Comparison of ENCODE assay signal across 9 cellular contexts in genomic region chr9:104743377-104743985, GRCh38. TPM values are rescaled to one million over a fixed set of nuclear protein-coding genes. Genes with fewer than 3 reads are reported as not detected.
DNase-seq lines count a peak whose midpoint lies in the region; ATAC-seq and TF ChIP-seq lines count a peak whose summit lies in the region.
"Had no signal": no experiment of that assay in that cellular context is flagged by ENCODE, and none has a peak within 500 bp of the region (broad histone marks: within the 10 kb centered on the region; RNA-seq: fewer than 3 reads in every experiment).

No MANE protein-coding gene starts in this region.

- H3K36me3 ChIP-seq in hepatocyte (replicated peaks; ENCODE audit: insufficient read depth, low read depth): no peaks in the 10 kb centered on the region

- H3K79me2 ChIP-seq in hepatocyte: peaks cover under 1% of the 10 kb centered on the region

- no peak overlapping the region for H2AFZ ChIP-seq in hepatocyte

- no peak overlapping the region for H3K27ac ChIP-seq in hepatocyte

- peaks cover 23% of the 10 kb centered on the region for H3K4me1 Mint-ChIP-seq in activated T-helper 1 cell treated with anti-CD3 and anti-CD28 coated beads, Interleukin-12 subunit alpha, Interleukin-12 subunit beta, Interleukin-2, Interleukin-4 antibody, amounts not matched to agents 30 ng/mL and 10 ng/mL and 1 ng/mL, durations not matched to agents 14 hours and 24 hours and 36 hours (ENCODE audit: low read depth)
- H3K4me1 Mint-ChIP-seq in stimulated activated memory B cell treated with anti-CD40 and anti-IgM and Interleukin-4, amounts not matched to agents 10 μg/mL and 1 μg/mL and 100 μg/mL, for 72 hours: peaks cover 31% of the 10 kb centered on the region

- DNase-seq in activated CD4-positive, alpha-beta T cell treated with anti-CD3 and anti-CD28 coated beads for 4 hours: peak; percentile 3 to 51
- no peak for DNase-seq in activated CD4-positive, alpha-beta T cell treated with anti-CD3 and anti-CD28 coated beads, Interleukin-2, amount 50 U/mL, for 48 hours
- DNase-seq in NCI-H510A (lab: John Stamatoyannopoulos, UW) (peak; percentile 16), hepatocyte (ENCODE audit: low spot score) (peak; percentile 57)
- DNase-seq in activated T-helper 1 cell treated with anti-CD3 and anti-CD28 coated beads, Interleukin-12 subunit alpha, Interleukin-12 subunit beta, Interleukin-2, Interleukin-4 antibody, amounts not matched to agents 30 ng/mL and 10 ng/mL and 1 ng/mL, durations not matched to agents 14 hours and 24 hours and 36 hours (ENCODE audit: low spot score): peak; percentile 22

- H3K9me3 Mint-ChIP-seq in activated T-helper 1 cell treated with anti-CD3 and anti-CD28 coated beads, Interleukin-12 subunit alpha, Interleukin-12 subunit beta, Interleukin-2, Interleukin-4 antibody, amounts not matched to agents 30 ng/mL and 10 ng/mL and 1 ng/mL, durations not matched to agents 14 hours and 24 hours and 36 hours: no peaks in the 10 kb centered on the region
- no peaks in the 10 kb centered on the region for H3K9me3 Mint-ChIP-seq in stimulated activated memory B cell treated with anti-CD40 and anti-IgM and Interleukin-4, amounts not matched to agents 10 μg/mL and 1 μg/mL and 100 μg/mL, for 72 hours
- H3K9me3 Mint-ChIP-seq: dendritic cell treated with granulocyte-macrophage colony-stimulating factor and Interleukin-4, amounts not matched to agents 40 ng/mL and 50 ng/mL, for 4 days had no signal

- peak; percentile 40 for ATAC-seq in GM21360 (IDR thresholded peaks at IDR 0.05; ENCODE audit: unreplicated experiment)
- ATAC-seq in HG03460 (IDR thresholded peaks at IDR 0.05; ENCODE audit: unreplicated experiment): peak; percentile 35
- ATAC-seq in stimulated activated memory B cell treated with anti-CD40 and anti-IgM and Interleukin-4, amounts not matched to agents 10 μg/mL and 1 μg/mL and 100 μg/mL, for 72 hours: peak; percentile 24

- intact Hi-C loops in activated T-helper 1 cell treated with anti-CD3 and anti-CD28 coated beads, Interleukin-12 subunit alpha, Interleukin-12 subunit beta, Interleukin-2, Interleukin-4 antibody, amounts not matched to agents 30 ng/mL and 10 ng/mL and 1 ng/mL, durations not matched to agents 14 hours and 24 hours and 36 hours (cut with micrococcal nuclease): loop anchor here (5.0 kb wide), 4 partner anchors 61 to 1346 kb away; no protein-coding TSS in a partner anchor

- 29% methylated on average over 7 of the region's 7 CpGs for WGBS in hepatocyte (ENCODE audit: low lambda C conversion rate, missing lambda C conversion rate)

- no peaks in the 10 kb centered on the region for H4K20me1 ChIP-seq in hepatocyte (ENCODE audit: insufficient read depth, poor library complexity, severe bottlenecking)

- no peak overlapping the region for H3K27ac Mint-ChIP-seq in activated T-helper 1 cell treated with anti-CD3 and anti-CD28 coated beads, Interleukin-12 subunit alpha, Interleukin-12 subunit beta, Interleukin-2, Interleukin-4 antibody, amounts not matched to agents 30 ng/mL and 10 ng/mL and 1 ng/mL, durations not matched to agents 14 hours and 24 hours and 36 hours
- H3K27ac Mint-ChIP-seq in stimulated activated memory B cell treated with anti-CD40 and anti-IgM and Interleukin-4, amounts not matched to agents 10 μg/mL and 1 μg/mL and 100 μg/mL, for 72 hours: no peak overlapping the region
- H3K27ac Mint-ChIP-seq: dendritic cell treated with granulocyte-macrophage colony-stimulating factor and Interleukin-4, amounts not matched to agents 40 ng/mL and 50 ng/mL, for 4 days had no signal

- no peaks in the 10 kb centered on the region for H3K27me3 ChIP-seq in hepatocyte

- H3K9me3 ChIP-seq in hepatocyte (ENCODE audit: low read depth): no peaks in the 10 kb centered on the region

- no peak overlapping the region for H3K4me3 ChIP-seq in hepatocyte

- no peaks in the 10 kb centered on the region for H3K9me2 ChIP-seq in hepatocyte (replicated peaks; ENCODE audit: insufficient read depth)

- H3K27me3 Mint-ChIP-seq in activated T-helper 1 cell treated with anti-CD3 and anti-CD28 coated beads, Interleukin-12 subunit alpha, Interleukin-12 subunit beta, Interleukin-2, Interleukin-4 antibody, amounts not matched to agents 30 ng/mL and 10 ng/mL and 1 ng/mL, durations not matched to agents 14 hours and 24 hours and 36 hours (ENCODE audit: insufficient read depth): peaks cover 2% of the 10 kb centered on the region
- no peaks in the 10 kb centered on the region for H3K27me3 Mint-ChIP-seq in stimulated activated memory B cell treated with anti-CD40 and anti-IgM and Interleukin-4, amounts not matched to agents 10 μg/mL and 1 μg/mL and 100 μg/mL, for 72 hours
- H3K27me3 Mint-ChIP-seq: dendritic cell treated with granulocyte-macrophage colony-stimulating factor and Interleukin-4, amounts not matched to agents 40 ng/mL and 50 ng/mL, for 4 days had no signal

- no peaks in the 10 kb centered on the region for H3K36me3 Mint-ChIP-seq in activated T-helper 1 cell treated with anti-CD3 and anti-CD28 coated beads, Interleukin-12 subunit alpha, Interleukin-12 subunit beta, Interleukin-2, Interleukin-4 antibody, amounts not matched to agents 30 ng/mL and 10 ng/mL and 1 ng/mL, durations not matched to agents 14 hours and 24 hours and 36 hours (ENCODE audit: low read depth)
- no peaks in the 10 kb centered on the region for H3K36me3 Mint-ChIP-seq in stimulated activated memory B cell treated with anti-CD40 and anti-IgM and Interleukin-4, amounts not matched to agents 10 μg/mL and 1 μg/mL and 100 μg/mL, for 72 hours

- peaks cover 3% of the 10 kb centered on the region for H3K4me1 ChIP-seq in hepatocyte (ENCODE audit: insufficient read depth)

- H3K4me2 ChIP-seq in hepatocyte: no peak overlapping the region

- TF ChIP-seq CTCF in hepatocyte (IDR thresholded peaks at IDR 0.05; ENCODE audit: poor library complexity): peak; percentile 75

- H3K4me3 Mint-ChIP-seq in activated T-helper 1 cell treated with anti-CD3 and anti-CD28 coated beads, Interleukin-12 subunit alpha, Interleukin-12 subunit beta, Interleukin-2, Interleukin-4 antibody, amounts not matched to agents 30 ng/mL and 10 ng/mL and 1 ng/mL, durations not matched to agents 14 hours and 24 hours and 36 hours: no peak overlapping the region
- H3K4me3 Mint-ChIP-seq in stimulated activated memory B cell treated with anti-CD40 and anti-IgM and Interleukin-4, amounts not matched to agents 10 μg/mL and 1 μg/mL and 100 μg/mL, for 72 hours: no peak overlapping the region
- H3K4me3 Mint-ChIP-seq: dendritic cell treated with granulocyte-macrophage colony-stimulating factor and Interleukin-4, amounts not matched to agents 40 ng/mL and 50 ng/mL, for 4 days had no signal

RNA-seq across cellular contexts. Expression of gene NIPSNAP3A, which starts 4.0 kb away (rescaled TPM):
- 8.3 and 9.2 TPM in 2 replicates for total RNA-seq in activated T-helper 1 cell treated with anti-CD3 and anti-CD28 coated beads, Interleukin-12 subunit alpha, Interleukin-12 subunit beta, Interleukin-2, Interleukin-4 antibody, amounts not matched to agents 30 ng/mL and 10 ng/mL and 1 ng/mL, durations not matched to agents 14 hours and 24 hours and 36 hours
- 44.4 and 47.8 TPM in 2 replicates for total RNA-seq in hepatocyte
- 31.8 and 37.3 TPM in 2 replicates for polyA plus RNA-seq in hepatocyte

RNA-seq across cellular contexts. Expression of gene NIPSNAP3B, which starts 20.4 kb away (rescaled TPM):
- 0.36 and 0.47 TPM in 2 replicates for total RNA-seq in activated T-helper 1 cell treated with anti-CD3 and anti-CD28 coated beads, Interleukin-12 subunit alpha, Interleukin-12 subunit beta, Interleukin-2, Interleukin-4 antibody, amounts not matched to agents 30 ng/mL and 10 ng/mL and 1 ng/mL, durations not matched to agents 14 hours and 24 hours and 36 hours
- total RNA-seq in hepatocyte: 2.0 and 2.8 TPM in 2 replicates
- 1.8 and 3.3 TPM in 2 replicates for polyA plus RNA-seq in hepatocyte

RNA-seq across cellular contexts. Expression of gene OR13D1, which starts 49.2 kb away (rescaled TPM):
- not detected in 2 replicates for total RNA-seq in activated T-helper 1 cell treated with anti-CD3 and anti-CD28 coated beads, Interleukin-12 subunit alpha, Interleukin-12 subunit beta, Interleukin-2, Interleukin-4 antibody, amounts not matched to agents 30 ng/mL and 10 ng/mL and 1 ng/mL, durations not matched to agents 14 hours and 24 hours and 36 hours
- not detected in 2 replicates for total RNA-seq in hepatocyte
- polyA plus RNA-seq in hepatocyte: not detected in 2 replicates

Comparison
In these comparisons a context has a peak if more than half of its experiments do, and no peak if none do; other contexts are left out.
1. DNase-seq: peak in activated CD4-positive, alpha-beta T cell treated with anti-CD3 and anti-CD28 coated beads for 4 hours (2 of 2), NCI-H510A (single experiment), activated T-helper 1 cell treated with anti-CD3 and anti-CD28 coated beads, Interleukin-12 subunit alpha, Interleukin-12 subunit beta, Interleukin-2, Interleukin-4 antibody, amounts not matched to agents 30 ng/mL and 10 ng/mL and 1 ng/mL, durations not matched to agents 14 hours and 24 hours and 36 hours (single experiment) and hepatocyte (single experiment); none in activated CD4-positive, alpha-beta T cell treated with anti-CD3 and anti-CD28 coated beads, Interleukin-2, amount 50 U/mL, for 48 hours (0 of 2).
2. Peak in every context shown above with its lines, with median percentiles within 50 percentile points of each other: ATAC-seq.